In genomic region chr19:58213075-58213369, GRCh38 we compare ENCODE assay signal across 29 cellular contexts.
"Had no signal": no experiment of that assay in that cellular context is flagged by ENCODE, and none has a peak within 500 bp of the region (broad histone marks: within the 10 kb centered on the region; RNA-seq: fewer than 3 reads in every experiment).

No MANE protein-coding gene starts in this region.

- H3K27me3 ChIP-seq: ascending aorta, cardiac muscle cell, colonic mucosa, dorsolateral prefrontal cortex, thyroid gland, upper lobe of right lung had no signal

- H3K4me3 Mint-ChIP-seq: activated CD4-positive, alpha-beta T cell treated with anti-CD3 and anti-CD28 coated beads for 36 hours; activated naive CD4-positive, alpha-beta T cell treated with anti-CD3 and anti-CD28 coated beads for 36 hours; activated naive CD8-positive, alpha-beta T cell treated with anti-CD3 and anti-CD28 coated beads for 36 hours; brain; memory B cell; nephron; stimulated activated effector memory CD8-positive, alpha-beta T cell treated with anti-CD3 and anti-CD28 coated beads, Interleukin-12 subunit alpha, Interleukin-12 subunit beta, amount 100 ng/mL, for 72 hours; stimulated activated naive CD8-positive, alpha-beta T cell treated with anti-CD3 and anti-CD28 coated beads, Interleukin-15, Interleukin-2, amounts not matched to agents 100 ng/mL and 50 ng/mL, for 24 hours; T-cell; T-helper 2 cell treated with Interferon-gamma antibody and Interleukin-4, amounts not matched to agents 5 μg/mL and 100 μg/mL, for 36 hours had no signal

- H3K4me3 ChIP-seq: cardiac muscle cell, colonic mucosa, dorsolateral prefrontal cortex, thyroid gland, upper lobe of right lung had no signal

- H3K4me1 Mint-ChIP-seq: activated CD4-positive, alpha-beta T cell treated with anti-CD3 and anti-CD28 coated beads for 36 hours; activated naive CD8-positive, alpha-beta T cell treated with anti-CD3 and anti-CD28 coated beads for 36 hours; brain; memory B cell; nephron had no signal

- H3K27ac ChIP-seq: ascending aorta, cardiac muscle cell, colonic mucosa, dorsolateral prefrontal cortex, thyroid gland, upper lobe of right lung had no signal

- H3K27me3 Mint-ChIP-seq: activated CD4-positive, alpha-beta T cell treated with anti-CD3 and anti-CD28 coated beads for 36 hours; activated naive CD8-positive, alpha-beta T cell treated with anti-CD3 and anti-CD28 coated beads for 36 hours; memory B cell; stimulated activated naive CD8-positive, alpha-beta T cell treated with anti-CD3 and anti-CD28 coated beads, Interleukin-15, Interleukin-2, amounts not matched to agents 100 ng/mL and 50 ng/mL, for 24 hours; T-cell had no signal

- DNase-seq: activated CD4-positive, alpha-beta T cell treated with anti-CD3 and anti-CD28 coated beads for 36 hours; activated CD4-positive, alpha-beta T cell treated with anti-CD3 and anti-CD28 coated beads, Interleukin-2, amount 50 U/mL, for 4 hours; activated CD4-positive, CD25-positive, alpha-beta regulatory T cell; activated CD8-positive, alpha-beta memory T cell treated with anti-CD3 and anti-CD28 coated beads for 24 hours; activated effector memory CD4-positive, alpha-beta T cell treated with anti-CD3 and anti-CD28 coated beads, Interleukin-2, amount 50 U/mL, for 16 hours; activated naive CD4-positive, alpha-beta T cell treated with anti-CD3 and anti-CD28 coated beads for 36 hours; activated naive CD8-positive, alpha-beta T cell treated with anti-CD3 and anti-CD28 coated beads for 36 hours; cerebellar nuclear complex; colonic mucosa; dorsolateral prefrontal cortex; effector memory CD4-positive, alpha-beta T cell; head of caudate nucleus; hippocampal formation; left cardiac atrium; left ventricle myocardium superior; small intestine; stimulated activated CD4-positive, alpha-beta T cell treated with anti-CD3 and anti-CD28 coated beads, Interleukin-4, amount 100 ng/mL, for 24 hours; substantia nigra; T-cell; thyroid gland; upper lobe of right lung had no signal

- H3K4me1 ChIP-seq: ascending aorta, colonic mucosa, thyroid gland, upper lobe of right lung had no signal

- H3K27ac Mint-ChIP-seq: activated CD4-positive, alpha-beta T cell treated with anti-CD3 and anti-CD28 coated beads for 36 hours; activated naive CD4-positive, alpha-beta T cell treated with anti-CD3 and anti-CD28 coated beads for 36 hours; activated naive CD8-positive, alpha-beta T cell treated with anti-CD3 and anti-CD28 coated beads for 36 hours; brain; memory B cell; nephron; stimulated activated effector memory CD8-positive, alpha-beta T cell treated with anti-CD3 and anti-CD28 coated beads, Interleukin-12 subunit alpha, Interleukin-12 subunit beta, amount 100 ng/mL, for 72 hours; stimulated activated naive CD8-positive, alpha-beta T cell treated with anti-CD3 and anti-CD28 coated beads, Interleukin-15, Interleukin-2, amounts not matched to agents 100 ng/mL and 50 ng/mL, for 24 hours; T-cell; T-helper 2 cell treated with Interferon-gamma antibody and Interleukin-4, amounts not matched to agents 5 μg/mL and 100 μg/mL, for 36 hours had no signal
